In genomic region chr20:24382775-24383174, GRCh38 we compare ENCODE assay signal across 13 cellular contexts.
DNase-seq lines count a peak whose midpoint lies in the region; ATAC-seq and TF ChIP-seq lines count a peak whose summit lies in the region.
"Had no signal": no experiment of that assay in that cellular context is flagged by ENCODE, and none has a peak within 500 bp of the region (broad histone marks: within the 10 kb centered on the region; RNA-seq: fewer than 3 reads in every experiment).

No MANE protein-coding gene starts in this region.

- H3K27ac ChIP-seq in SK-N-SH (ENCODE audit: low read depth in 2 of 2, low read length in 1 of 2) (peak overlapping the region in 1 of 2 experiments; percentile 58; a peak in 1 of 4 replicates), hepatocyte (no peak overlapping the region), left lung (no peak overlapping the region)
- H3K27ac ChIP-seq: A549, prostate gland had no signal

- H3K4me1 ChIP-seq in SK-N-SH (ENCODE audit: control insufficient read depth in 1 of 2, insufficient read depth in 2 of 2, low read depth in 1 of 2, low read length in 1 of 2) (peaks cover 0 to 13% of the 10 kb centered on the region in 2 experiments; a peak in 2 of 4 replicates), hepatocyte (ENCODE audit: insufficient read depth) (peaks cover 5% of the 10 kb centered on the region), left lung (no peaks in the 10 kb centered on the region)
- H3K4me1 ChIP-seq: prostate gland had no signal

- H3K36me3 ChIP-seq in SK-N-SH (replicated peaks in 1 of 2; ENCODE audit: control insufficient read depth in 1 of 2, insufficient read depth in 2 of 2, low read length in 1 of 2) (no peaks in the 10 kb centered on the region), hepatocyte (replicated peaks; ENCODE audit: insufficient read depth, low read depth) (no peaks in the 10 kb centered on the region), left lung (no peaks in the 10 kb centered on the region)
- H3K36me3 ChIP-seq: ascending aorta, prostate gland had no signal

- H3K4me3 ChIP-seq in SK-N-SH (ENCODE audit: low read depth in 2 of 2, low read length in 1 of 2) (no peak overlapping the region), hepatocyte (no peak overlapping the region), left lung (no peak overlapping the region)
- H3K4me3 ChIP-seq: A549, ascending aorta, prostate gland had no signal

- intact Hi-C loops in left lung (cut with DNase I), result no loop called here

- no peaks in the 10 kb centered on the region for H3K79me2 ChIP-seq in SK-N-SH (ENCODE audit: insufficient read depth)
- no peaks in the 10 kb centered on the region for H3K79me2 ChIP-seq in hepatocyte

- H3K4me2 ChIP-seq in SK-N-SH (no peak overlapping the region), hepatocyte (no peak overlapping the region)
- H3K4me2 ChIP-seq: A549 had no signal

- no peak for ATAC-seq in SK-N-SH treated with all-trans-retinoic acid at 6 μM for 48 hours
- ATAC-seq in GM21786 (IDR thresholded peaks at IDR 0.05; ENCODE audit: unreplicated experiment), result no peak
- ATAC-seq in left lung, result no peak
- ATAC-seq in GM19452 (IDR thresholded peaks at IDR 0.05; ENCODE audit: unreplicated experiment), result no peak
- ATAC-seq: A549 had no signal

- H2AFZ ChIP-seq in SK-N-SH (ENCODE audit: low read depth) (no peak overlapping the region), hepatocyte (no peak overlapping the region)

- H3F3A ChIP-seq in SK-N-SH (replicated peaks; ENCODE audit: insufficient read depth), result no peaks in the 10 kb centered on the region

- H4K20me1 ChIP-seq in SK-N-SH (ENCODE audit: insufficient read depth) (no peaks in the 10 kb centered on the region), hepatocyte (ENCODE audit: insufficient read depth, poor library complexity, severe bottlenecking) (no peaks in the 10 kb centered on the region)

- no peaks in the 10 kb centered on the region for H3K27me3 ChIP-seq in SK-N-SH (ENCODE audit: insufficient read depth)
- H3K27me3 ChIP-seq in hepatocyte, result no peaks in the 10 kb centered on the region
- no peaks in the 10 kb centered on the region for H3K27me3 ChIP-seq in left lung
- H3K27me3 ChIP-seq: ascending aorta had no signal

- TF ChIP-seq RAD21 in SK-N-SH (IDR thresholded peaks at IDR 0.05; ENCODE audit: low read length), result 0 out of 2 replicates have a peak, but pooled peaks have one; percentile 18

- H3K9me2 ChIP-seq in SK-N-SH (no peaks in the 10 kb centered on the region), hepatocyte (replicated peaks; ENCODE audit: insufficient read depth) (no peaks in the 10 kb centered on the region)

- peak; percentile 66 for DNase-seq in SK-N-SH
- DNase-seq in NCI-H82 treated with DMSO at 0.1 percent for 48 hours (lab: John Stamatoyannopoulos, UW; ENCODE audit: unreplicated experiment), result peak; percentile 98
- peak; percentile 47 for DNase-seq in hepatocyte (ENCODE audit: low spot score)
- DNase-seq in Kasumi-1 (lab: John Stamatoyannopoulos, UW), result no peak
- no peak for DNase-seq in left lung
- DNase-seq: activated gamma-delta T cell treated with Interleukin-2 at 50 U/mL for 16 hours; CD4-positive, alpha-beta memory T cell had no signal

- POLR2A ChIA-PET in SK-N-SH (lab: Yijun Ruan, JAX), result no interaction called here

- 3% methylated on average over 2 of the region's 2 CpGs for WGBS in SK-N-SH (ENCODE audit: low lambda C conversion rate)
- 39% methylated on average over 2 of the region's 2 CpGs for WGBS in hepatocyte (ENCODE audit: low lambda C conversion rate, missing lambda C conversion rate)

- TF ChIP-seq EP300 in SK-N-SH (IDR thresholded peaks at IDR 0.05; ENCODE audit: borderline replicate concordance in 1 of 2, low read depth in 1 of 2, low read length in 1 of 2), result peak in 1 of 2 experiments; percentile 45; a peak in 1 of 4 replicates

- H3K9ac ChIP-seq in SK-N-SH, result no peak overlapping the region

- TF ChIP-seq CTCF in SK-N-SH (IDR thresholded peaks at IDR 0.05) (no peak), hepatocyte (IDR thresholded peaks at IDR 0.05; ENCODE audit: poor library complexity) (no peak), left lung (IDR thresholded peaks at IDR 0.05) (no peak)

- H3K9me3 ChIP-seq in SK-N-SH (no peaks in the 10 kb centered on the region), hepatocyte (ENCODE audit: low read depth) (no peaks in the 10 kb centered on the region), left lung (no peaks in the 10 kb centered on the region)
- H3K9me3 ChIP-seq: A549, ascending aorta, prostate gland had no signal

- CTCF ChIA-PET in SK-N-SH (lab: Yijun Ruan, JAX), result interaction anchor here (0.9 to 1.3 kb wide), 2 partner anchors 16 to 63 kb away, joined by 4 read pairs; no protein-coding TSS in a partner anchor

TF ChIP-seq in SK-N-SH, 30 proteins besides CTCF, POLR2A, EP300 and RAD21:
- TF ChIP-seq GATA2 (CRISPR knock-in tag; IDR thresholded peaks at IDR 0.05) (peak; percentile 82), MAX (IDR thresholded peaks at IDR 0.05; ENCODE audit: low read depth) (no peak), RFX5 (IDR thresholded peaks at IDR 0.05; ENCODE audit: low read length) (no peak), FOXJ3 (CRISPR knock-in tag; IDR thresholded peaks at IDR 0.05) (0 out of 2 replicates have a peak, but pooled peaks have one; percentile 26), FOXM1 (IDR thresholded peaks at IDR 0.05; ENCODE audit: low read depth) (no peak), YY1 (IDR thresholded peaks at IDR 0.05; ENCODE audit: low read depth) (no peak), POLR2AphosphoS5 (IDR thresholded peaks at IDR 0.05; ENCODE audit: low read depth, low read length) (no peak), RCOR1 (IDR thresholded peaks at IDR 0.05; ENCODE audit: low read length) (peak; percentile 40; the same call in 1 of the 2 replicates), MEF2A (IDR thresholded peaks at IDR 0.05; ENCODE audit: borderline replicate concordance, low read depth) (no peak), USF2 (IDR thresholded peaks at IDR 0.05; ENCODE audit: borderline replicate concordance, low read depth, low read length) (no peak), MXI1 (IDR thresholded peaks at IDR 0.05; ENCODE audit: low read depth, low read length) (peak; percentile 18; the same call in 1 of the 2 replicates)
TF ChIP-seq in SK-N-SH: peak in this region for 4.

TF ChIP-seq in SK-N-SH treated with all-trans-retinoic acid at 6 μM for 48 hours, 23 proteins besides CTCF, POLR2A, EP300 and RAD21:
- TF ChIP-seq CSRNP3 (CRISPR knock-in tag; IDR thresholded peaks at IDR 0.05), result no peak
- no peak for TF ChIP-seq ARNTL (CRISPR knock-in tag; IDR thresholded peaks at IDR 0.05; ENCODE audit: borderline replicate concordance, low read depth)
- TF ChIP-seq CREB5 (CRISPR knock-in tag; IDR thresholded peaks at IDR 0.05; ENCODE audit: low read depth), result no peak
- TF ChIP-seq RARB (CRISPR knock-in tag; IDR thresholded peaks at IDR 0.05), result no peak
- TF ChIP-seq CSDC2 (CRISPR knock-in tag; IDR thresholded peaks at IDR 0.05), result no peak
- no peak for TF ChIP-seq POU6F1 (CRISPR knock-in tag; IDR thresholded peaks at IDR 0.05; ENCODE audit: borderline replicate concordance, low read depth)
- no peak for TF ChIP-seq TOX (CRISPR knock-in tag; IDR thresholded peaks at IDR 0.05; ENCODE audit: borderline replicate concordance)
- TF ChIP-seq ZNF8 (CRISPR knock-in tag; IDR thresholded peaks at IDR 0.05), result no peak
- TF ChIP-seq TCF4 (CRISPR knock-in tag; IDR thresholded peaks at IDR 0.05; ENCODE audit: borderline replicate concordance), result no peak
- no peak for TF ChIP-seq GLIS3 (CRISPR knock-in tag; IDR thresholded peaks at IDR 0.05)
- TF ChIP-seq PPARA (CRISPR knock-in tag; IDR thresholded peaks at IDR 0.05; ENCODE audit: borderline replicate concordance), result no peak
- TF ChIP-seq OSR1 (CRISPR knock-in tag; IDR thresholded peaks at IDR 0.05), result no peak
- TF ChIP-seq ZNF70 (CRISPR knock-in tag; IDR thresholded peaks at IDR 0.05), result no peak
- TF ChIP-seq ESRRG (CRISPR knock-in tag; IDR thresholded peaks at IDR 0.05), result no peak
- no peak for TF ChIP-seq BACH2 (CRISPR knock-in tag; IDR thresholded peaks at IDR 0.05; ENCODE audit: borderline replicate concordance)
TF ChIP-seq in SK-N-SH treated with all-trans-retinoic acid at 6 μM for 48 hours: peak in this region for 0.

Comparison
In these comparisons a context has a peak if more than half of its experiments do, and no peak if none do; other contexts are left out.
1. DNase-seq: peak in SK-N-SH (single experiment), NCI-H82 treated with DMSO at 0.1 percent for 48 hours (single experiment) and hepatocyte (single experiment); none in Kasumi-1 (0 of 2) and left lung (0 of 2).